8 cellular contexts compared by ENCODE assay signal in genomic region chr22:38657248-38657909, GRCh38. TPM values are rescaled to one million over a fixed set of nuclear protein-coding genes. Genes with fewer than 3 reads are reported as not detected.
DNase-seq lines count a peak whose midpoint lies in the region; ATAC-seq and TF ChIP-seq lines count a peak whose summit lies in the region.

No MANE protein-coding gene starts in this region.

- TF ChIP-seq POLR2A in breast epithelium (IDR thresholded peaks at IDR 0.05) (no peak), right lobe of liver (IDR thresholded peaks at IDR 0.05) (no peak)

- DNase-seq in EH (ENCODE audit: low read depth): peak; percentile 33
- peak; percentile 12 to 43 for DNase-seq in SW 1271 (lab: John Stamatoyannopoulos, UW)
- DNase-seq in breast epithelium (ENCODE audit: low spot score in 2 of 2): no peak
- DNase-seq in right lobe of liver: peak in 1 of 3 donors; percentile 24
- DNase-seq in stimulated activated CD8-positive, alpha-beta memory T cell treated with anti-CD3 and anti-CD28 coated beads, Interleukin-7, amount 100 ng/mL, for 48 hours (ENCODE audit: extremely low read depth in 1 of 2, low read depth in 1 of 2): peak; percentile 21 to 29
- DNase-seq in NCI-H2171 (lab: John Stamatoyannopoulos, UW): no peak
- DNase-seq in GM19240 (ENCODE audit: insufficient read length, low spot score): no peak

- intact Hi-C loops in breast epithelium (cut with DNase I; ENCODE audit: low total_unique reads): no loop called here
- intact Hi-C loops in right lobe of liver (cut with DNase I): no loop called here

- no peaks in the 10 kb centered on the region for H3K4me1 ChIP-seq in breast epithelium
- peaks cover 0 to 15% (median 4%) of the 10 kb centered on the region in 4 donors for H3K4me1 ChIP-seq in right lobe of liver

- no peaks in the 10 kb centered on the region for H3K36me3 ChIP-seq in breast epithelium
- H3K36me3 ChIP-seq in right lobe of liver: no peaks in the 10 kb centered on the region

- H3K27me3 ChIP-seq in breast epithelium (no peaks in the 10 kb centered on the region), right lobe of liver (no peaks in the 10 kb centered on the region)

- H3K27ac ChIP-seq in breast epithelium (peak overlapping the region; percentile 88 to 98), right lobe of liver (no peak overlapping the region)

- no peak for TF ChIP-seq CTCF in breast epithelium (IDR thresholded peaks at IDR 0.05)
- TF ChIP-seq CTCF in right lobe of liver (IDR thresholded peaks at IDR 0.05): no peak

- ATAC-seq in HG02571 (IDR thresholded peaks at IDR 0.05; ENCODE audit: unreplicated experiment) (peak; percentile 41), right lobe of liver (peak in 2 of 4 donors; percentile 24 to 34)

- H3K9me3 ChIP-seq in breast epithelium (no peaks in the 10 kb centered on the region), right lobe of liver (no peaks in the 10 kb centered on the region)

- H3K4me3 ChIP-seq in breast epithelium: peak overlapping the region; percentile 73 to 100 (median 93)
- H3K4me3 ChIP-seq in right lobe of liver: peak overlapping the region; percentile 79 to 100 (median 95)

- 28% methylated on average over 10 of the region's 10 CpGs for WGBS in right lobe of liver (ENCODE audit: insufficient coverage, low coverage, low lambda C conversion rate, missing lambda C conversion rate)

RNA-seq across cellular contexts. Expression of gene CBY1, which starts 0.9 kb away (rescaled TPM):
- total RNA-seq in breast epithelium (10 to 100 TPM; 18.1 to 21.1 (median 20.0) TPM), right lobe of liver (10 to 100 TPM in 4 of 6 experiments, 1 to 10 TPM in 2; 6.1 to 14.4 (median 11.6) TPM)

RNA-seq across cellular contexts. Expression of gene FAM227A, which starts 1.2 kb away (rescaled TPM):
- 1 to 10 TPM in 2 of 3 donors, under 1 TPM in 1; 0.16 to 7.9 (median 6.3) TPM for total RNA-seq in breast epithelium
- under 1 TPM in 4 of 6 experiments, not detected in 2; 0.02 to 0.20 (median 0.16) TPM for total RNA-seq in right lobe of liver

RNA-seq across cellular contexts. Expression of gene TOMM22, which starts 24.4 kb away (rescaled TPM):
- total RNA-seq in breast epithelium: 10 to 100 TPM; 30.6 to 37.3 (median 32.8) TPM
- total RNA-seq in right lobe of liver: 10 to 100 TPM; 23.2 to 36.8 (median 32.4) TPM

RNA-seq across cellular contexts. Expression of gene JOSD1, which starts 43.4 kb away (rescaled TPM):
- total RNA-seq in breast epithelium (10 to 100 TPM; 60.5 to 80.8 (median 61.3) TPM), right lobe of liver (10 to 100 TPM; 13.0 to 32.2 (median 21.7) TPM)

RNA-seq across cellular contexts. Expression of gene GTPBP1, which starts 48.4 kb away (rescaled TPM):
- total RNA-seq in breast epithelium (10 to 100 TPM; 32.3 to 58.7 (median 56.9) TPM), right lobe of liver (10 to 100 TPM; 13.4 to 21.6 (median 16.7) TPM)

Comparison
In these comparisons a context has a peak if more than half of its experiments do, and no peak if none do; other contexts are left out.
1. DNase-seq: peak in EH (single experiment), SW 1271 (2 of 2) and stimulated activated CD8-positive, alpha-beta memory T cell treated with anti-CD3 and anti-CD28 coated beads, Interleukin-7, amount 100 ng/mL, for 48 hours (2 of 2); none in breast epithelium (0 of 2), NCI-H2171 (single experiment) and GM19240 (single experiment).
2. H3K27ac ChIP-seq: peak in breast epithelium (2 of 2); none in right lobe of liver (0 of 3).